In the genomic region with DNA sequence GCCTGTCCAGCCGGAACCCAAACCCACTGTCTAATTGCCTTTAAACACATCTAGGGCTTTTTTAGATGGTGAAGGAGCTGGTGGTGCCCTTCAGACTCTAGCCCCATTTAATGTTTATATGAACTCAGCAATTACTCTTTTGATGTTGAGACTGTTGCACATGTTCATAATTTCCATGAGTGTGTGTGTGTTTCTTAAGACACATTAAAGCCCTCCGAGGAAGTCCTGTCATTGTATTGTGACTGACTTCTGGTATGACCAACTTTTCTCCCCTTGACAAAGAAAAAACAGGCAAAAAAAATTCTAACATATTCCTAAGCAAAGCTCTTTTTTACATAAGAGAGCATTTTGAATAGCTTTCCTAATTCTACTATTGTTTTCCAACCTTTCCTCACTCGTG, we compare ENCODE assay signal across 16 cellular contexts.
"Had no signal": no experiment of that assay in that cellular context is flagged by ENCODE, and none has a peak within 500 bp of the region (broad histone marks: within the 10 kb centered on the region; RNA-seq: fewer than 3 reads in every experiment).

No MANE protein-coding gene starts in this region.

- H3K9me3 ChIP-seq: colonic mucosa, gastroesophageal sphincter, tibial artery had no signal

- H3K9me3 Mint-ChIP-seq: activated CD4-positive, alpha-beta memory T cell treated with anti-CD3 and anti-CD28 coated beads, Interleukin-2, amount 10 ng/mL, durations not matched to agents 7 days and 5 days; activated T-helper 17 cell treated with anti-CD3 and anti-CD28 coated beads, Interleukin-2, amount 50 U/mL, for 72 hours had no signal

- DNase-seq: activated CD4-positive, alpha-beta memory T cell treated with anti-CD3 and anti-CD28 coated beads, Interleukin-2, amount 10 ng/mL, durations not matched to agents 7 days and 5 days; activated CD4-positive, alpha-beta T cell treated with anti-CD3 and anti-CD28 coated beads for 1 hour; activated CD8-positive, alpha-beta memory T cell treated with anti-CD3 and anti-CD28 coated beads, Interleukin-2, amount 50 U/mL, for 48 hours; activated naive CD4-positive, alpha-beta T cell treated with anti-CD3 and anti-CD28 coated beads, Interleukin-2, amount 50 U/mL, for 16 hours; aorta; colonic mucosa; effector CD4-positive, alpha-beta T cell; left ventricle myocardium superior; mesendoderm; SHP77 treated with DMSO at 0.1 percent for 48 hours; stimulated activated CD4-positive, alpha-beta T cell treated with anti-CD3 and anti-CD28 coated beads, Interleukin-2, amount 100 ng/mL, for 48 hours; stimulated activated naive CD4-positive, alpha-beta T cell treated with Interleukin-2 at 50 U/mL for 16 hours; T-helper 2 cell; tibial artery had no signal

- ATAC-seq: activated T-helper 17 cell treated with anti-CD3 and anti-CD28 coated beads, Interleukin-2, amount 50 U/mL, for 72 hours; gastroesophageal sphincter; left ventricle myocardium superior had no signal

- H3K27me3 ChIP-seq: colonic mucosa, gastroesophageal sphincter, tibial artery had no signal

- H3K4me3 Mint-ChIP-seq: activated CD4-positive, alpha-beta memory T cell treated with anti-CD3 and anti-CD28 coated beads, Interleukin-2, amount 10 ng/mL, durations not matched to agents 7 days and 5 days; activated T-helper 17 cell treated with anti-CD3 and anti-CD28 coated beads, Interleukin-2, amount 50 U/mL, for 72 hours had no signal

- H3K27ac ChIP-seq: colonic mucosa had no signal

- H3K4me1 ChIP-seq: colonic mucosa had no signal

- H3K27ac Mint-ChIP-seq: activated CD4-positive, alpha-beta memory T cell treated with anti-CD3 and anti-CD28 coated beads, Interleukin-2, amount 10 ng/mL, durations not matched to agents 7 days and 5 days; activated T-helper 17 cell treated with anti-CD3 and anti-CD28 coated beads, Interleukin-2, amount 50 U/mL, for 72 hours had no signal

- H3K4me3 ChIP-seq: colonic mucosa, gastroesophageal sphincter, tibial artery had no signal

- H3K27me3 Mint-ChIP-seq: activated CD4-positive, alpha-beta memory T cell treated with anti-CD3 and anti-CD28 coated beads, Interleukin-2, amount 10 ng/mL, durations not matched to agents 7 days and 5 days; activated T-helper 17 cell treated with anti-CD3 and anti-CD28 coated beads, Interleukin-2, amount 50 U/mL, for 72 hours had no signal

- H3K4me1 Mint-ChIP-seq: activated CD4-positive, alpha-beta memory T cell treated with anti-CD3 and anti-CD28 coated beads, Interleukin-2, amount 10 ng/mL, durations not matched to agents 7 days and 5 days; activated T-helper 17 cell treated with anti-CD3 and anti-CD28 coated beads, Interleukin-2, amount 50 U/mL, for 72 hours had no signal
